ENCODE assay signal across 16 cellular contexts in genomic region chr19:17240062-17240854, GRCh38. TPM values are rescaled to one million over a fixed set of nuclear protein-coding genes. Genes with fewer than 3 reads are reported as not detected.
DNase-seq lines count a peak whose midpoint lies in the region; ATAC-seq and TF ChIP-seq lines count a peak whose summit lies in the region.
"Had no signal": no experiment of that assay in that cellular context is flagged by ENCODE, and none has a peak within 500 bp of the region (broad histone marks: within the 10 kb centered on the region; RNA-seq: fewer than 3 reads in every experiment).

No MANE protein-coding gene starts in this region.

- H3K9ac ChIP-seq in H9 (ENCODE audit: extremely low read depth, insufficient read length, low read length) (no peak overlapping the region), liver (ENCODE audit: low read depth in 1 of 2, low read length in 2 of 2) (no peak overlapping the region)

- H3K4me1 Mint-ChIP-seq in H9 = peaks cover 26 to 30% of the 10 kb centered on the region in 2 experiments

- WGBS in H9 (ENCODE audit: extremely low coverage, insufficient read length, low lambda C conversion rate) = no CpG with 5 or more reads among the region's 27 CpGs
- WGBS in liver = 28% methylated on average over 27 of the region's 27 CpGs

- H4K20me1 ChIP-seq in H9 (ENCODE audit: control insufficient read depth, insufficient read depth, insufficient read length) = no peaks in the 10 kb centered on the region

- peaks cover 2 to 5% (median 4%) of the 10 kb centered on the region in 4 donors for H3K36me3 ChIP-seq in liver (ENCODE audit: control insufficient read depth in 4 of 4, insufficient read depth in 3 of 4, low read depth in 1 of 4, low read length in 3 of 4)
- peaks cover 0 to 10% of the 10 kb centered on the region in 2 donors for H3K36me3 ChIP-seq in gastrocnemius medialis

- H3K27me3 Mint-ChIP-seq in H9 (ENCODE audit: low read depth) = peaks cover 2% of the 10 kb centered on the region; the same call in 1 of the 2 replicates

- peaks cover 3% of the 10 kb centered on the region for H3K79me1 ChIP-seq in H9 (ENCODE audit: insufficient read depth, low read depth, low read length, poor library complexity, severe bottlenecking)

- TF ChIP-seq CTCF in H9 (conservative IDR thresholded peaks at IDR 0.05) = no peak
- no peak for TF ChIP-seq CTCF in VCaP (conservative IDR thresholded peaks at IDR 0.05)
- no peak for TF ChIP-seq CTCF in liver (IDR thresholded peaks at IDR 0.05; ENCODE audit: low read depth, low read length, missing input control)
- TF ChIP-seq CTCF in gastrocnemius medialis (IDR thresholded peaks at IDR 0.05 in 4 of 5, conservative IDR thresholded peaks at IDR 0.05 in 1 of 5) = no peak
- no peak for TF ChIP-seq CTCF in omental fat pad (IDR thresholded peaks at IDR 0.05)

- no peak overlapping the region for H3T11ph ChIP-seq in H9 (ENCODE audit: low read length)

- no peak for DNase-seq in H9
- no peak for DNase-seq in gastrocnemius medialis
- no peak for DNase-seq in omental fat pad (ENCODE audit: low spot score)
- DNase-seq: activated CD8-positive, alpha-beta memory T cell treated with anti-CD3 and anti-CD28 coated beads for 24 hours; anterior cingulate cortex; DMS153; MG63; NCI-H2029; NCI-H510A; SW 1271 had no signal

- H4K5ac ChIP-seq in H9 (ENCODE audit: insufficient read length, low read depth, low read length) = no peak overlapping the region

- no peak overlapping the region for H2BK120ac ChIP-seq in H9 (ENCODE audit: low read depth, low read length, poor library complexity, severe bottlenecking)

- H3K23me2 ChIP-seq in H9 (ENCODE audit: insufficient read length, low read depth, low read length, poor library complexity, severe bottlenecking) = peaks cover 11% of the 10 kb centered on the region

- no peaks in the 10 kb centered on the region for H3K9me3 ChIP-seq in H9 (ENCODE audit: control insufficient read depth, low read depth, low read length)
- no peaks in the 10 kb centered on the region for H3K9me3 ChIP-seq in liver (ENCODE audit: control insufficient read depth in 4 of 4, low read length in 3 of 4)
- no peaks in the 10 kb centered on the region for H3K9me3 ChIP-seq in gastrocnemius medialis
- H3K9me3 ChIP-seq: MG63 had no signal

- H3K36me3 Mint-ChIP-seq in H9 (ENCODE audit: insufficient read depth in 1 of 3, low read depth in 3 of 3) = peaks cover 4 to 42% (median 32%) of the 10 kb centered on the region in 3 experiments; a peak in 6 of 7 replicates

- no peak overlapping the region for H3K14ac ChIP-seq in H9 (ENCODE audit: insufficient read depth, low read length)

- in situ Hi-C loops in gastrocnemius medialis (cut with MboI; ENCODE audit: low sequenced_read_pairs in 4 of 4) = no loop called here

- no peak overlapping the region for H3K4me3 Mint-ChIP-seq in H9

- no peak overlapping the region for H3K4ac ChIP-seq in H9 (ENCODE audit: low read depth, low read length)

- H3K27ac Mint-ChIP-seq in H9 = peak overlapping the region; percentile 14 to 87 (median 58); a peak in 3 of 7 replicates

- H3K27me3 ChIP-seq in H9 (ENCODE audit: insufficient read depth, low read length) (no peaks in the 10 kb centered on the region), liver (ENCODE audit: control insufficient read depth in 4 of 4, insufficient read depth in 4 of 4, low read length in 3 of 4) (no peaks in the 10 kb centered on the region), gastrocnemius medialis (no peaks in the 10 kb centered on the region)
- H3K27me3 ChIP-seq: MG63 had no signal

- H3K4me3 ChIP-seq in liver (ENCODE audit: low read depth in 1 of 3, low read length in 3 of 3) (peak overlapping the region in 2 of 3 donors; percentile 16 to 19), gastrocnemius medialis (no peak overlapping the region)
- H3K4me3 ChIP-seq: MG63 had no signal

- no peak overlapping the region for H2AK5ac ChIP-seq in H9 (ENCODE audit: insufficient read length, low read length)

- no peak overlapping the region for H2BK15ac ChIP-seq in H9 (ENCODE audit: low read depth, low read length)

- no peak for TF ChIP-seq RAD21 in liver (IDR thresholded peaks at IDR 0.05)

- peaks cover 26% of the 10 kb centered on the region; the same call in 1 of the 2 replicates for H3K79me2 ChIP-seq in H9 (ENCODE audit: insufficient read depth, low read length)

- intact Hi-C loops in gastrocnemius medialis (cut with DNase I; ENCODE audit: low total_unique reads) = no loop called here

- H3K9me3 Mint-ChIP-seq in H9 = no peaks in the 10 kb centered on the region; a peak in 1 of 5 replicates

- no peak overlapping the region for H3K23ac ChIP-seq in H9 (ENCODE audit: insufficient read length, low read depth, low read length)

- H3K27ac ChIP-seq in H9 (ENCODE audit: insufficient read length, low read depth, low read length) (no peak overlapping the region), VCaP (peak overlapping the region; percentile 23; the same call in 1 of the 2 replicates), liver (ENCODE audit: low read depth in 1 of 2, low read length in 2 of 2) (peak overlapping the region in 1 of 2 donors; percentile 27), gastrocnemius medialis (peak overlapping the region in 3 of 4 donors; percentile 89 to 91 (median 90))

- H3K4me2 ChIP-seq in H9 (ENCODE audit: insufficient read depth, insufficient read length, low read length) = peak overlapping the region; percentile 10

- H3K4me1 ChIP-seq in H9 (ENCODE audit: insufficient read depth, low read length) (no peaks in the 10 kb centered on the region; the same call in 1 of the 2 replicates), liver (ENCODE audit: control insufficient read depth in 4 of 4, insufficient read depth in 4 of 4, low read length in 3 of 4) (peaks cover 30 to 75% (median 65%) of the 10 kb centered on the region in 4 donors), gastrocnemius medialis (peaks cover 28 to 44% of the 10 kb centered on the region in 2 donors)

- ATAC-seq in gastrocnemius medialis (no peak), omental fat pad (ENCODE audit: low FRiP score) (no peak), GM19463 (IDR thresholded peaks at IDR 0.05; ENCODE audit: unreplicated experiment) (no peak), GM18502 (IDR thresholded peaks at IDR 0.05; ENCODE audit: poor library complexity, unreplicated experiment) (no peak), GM18517 (IDR thresholded peaks at IDR 0.05; ENCODE audit: unreplicated experiment) (no peak)

- H2BK20ac ChIP-seq in H9 (ENCODE audit: low read depth, low read length, poor library complexity, severe bottlenecking) = no peak overlapping the region

- TF ChIP-seq POLR2A in gastrocnemius medialis (IDR thresholded peaks at IDR 0.05) = no peak

- H3K18ac ChIP-seq in H9 (ENCODE audit: insufficient read length, low read depth, low read length) = no peak overlapping the region

- no peak overlapping the region for H3K56ac ChIP-seq in H9 (ENCODE audit: insufficient read length, low read depth, low read length)

- H2AFZ ChIP-seq in H9 (ENCODE audit: low read length) = no peak overlapping the region

- H4K91ac ChIP-seq in H9 (ENCODE audit: insufficient read length, low read depth, low read length) = no peak overlapping the region

- no peak overlapping the region for H2BK5ac ChIP-seq in H9 (ENCODE audit: insufficient read length, low read length)

- no peak overlapping the region for H2BK12ac ChIP-seq in H9 (ENCODE audit: insufficient read length, low read depth, low read length)

- H4K8ac ChIP-seq in H9 (replicated peaks; ENCODE audit: insufficient read length, low read depth, low read length) = no peak overlapping the region

TF ChIP-seq in liver, 16 proteins besides CTCF, POLR2A, EP300 and RAD21 (continues in another document):
- TF ChIP-seq, protein P1, sequence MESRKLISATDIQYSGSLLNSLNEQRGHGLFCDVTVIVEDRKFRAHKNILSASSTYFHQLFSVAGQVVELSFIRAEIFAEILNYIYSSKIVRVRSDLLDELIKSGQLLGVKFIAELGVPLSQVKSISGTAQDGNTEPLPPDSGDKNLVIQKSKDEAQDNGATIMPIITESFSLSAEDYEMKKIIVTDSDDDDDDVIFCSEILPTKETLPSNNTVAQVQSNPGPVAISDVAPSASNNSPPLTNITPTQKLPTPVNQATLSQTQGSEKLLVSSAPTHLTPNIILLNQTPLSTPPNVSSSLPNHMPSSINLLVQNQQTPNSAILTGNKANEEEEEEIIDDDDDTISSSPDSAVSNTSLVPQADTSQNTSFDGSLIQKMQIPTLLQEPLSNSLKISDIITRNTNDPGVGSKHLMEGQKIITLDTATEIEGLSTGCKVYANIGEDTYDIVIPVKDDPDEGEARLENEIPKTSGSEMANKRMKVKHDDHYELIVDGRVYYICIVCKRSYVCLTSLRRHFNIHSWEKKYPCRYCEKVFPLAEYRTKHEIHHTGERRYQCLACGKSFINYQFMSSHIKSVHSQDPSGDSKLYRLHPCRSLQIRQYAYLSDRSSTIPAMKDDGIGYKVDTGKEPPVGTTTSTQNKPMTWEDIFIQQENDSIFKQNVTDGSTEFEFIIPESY (IDR thresholded peaks at IDR 0.05) = no peak
- TF ChIP-seq RXRA (IDR thresholded peaks at IDR 0.05) (peak; percentile 90 to 91), NR2F2 (IDR thresholded peaks at IDR 0.05) (peak; percentile 44), SP1 (IDR thresholded peaks at IDR 0.05) (peak; percentile 66)

RNA-seq across cellular contexts. Expression of gene NR2F6, which starts 5.5 kb away (rescaled TPM):
- total RNA-seq in H9 (2021) (134 and 137 TPM in 2 replicates), liver (10 to 100 TPM; 52.2 to 86.1 TPM), gastrocnemius medialis (10 to 100 TPM; 64.9 to 95.8 (median 72.0) TPM), omental fat pad (10 to 100 TPM; 16.9 to 45.4 (median 29.8) TPM)
- polyA plus RNA-seq in liver = 10 to 100 TPM; 30.5 to 53.1 TPM

RNA-seq across cellular contexts. Expression of gene OCEL1, which starts 14.2 kb away (rescaled TPM):
- total RNA-seq in H9 (2021) (25.7 and 26.4 TPM in 2 replicates), liver (10 to 100 TPM in 1 of 2 donors, 1 to 10 TPM in 1; 4.9 to 10.5 TPM), gastrocnemius medialis (1 to 10 TPM; 3.3 to 5.8 (median 4.5) TPM), omental fat pad (10 to 100 TPM in 1 of 4 donors, 1 to 10 TPM in 3; 6.7 to 17.7 (median 9.3) TPM)
- 10 to 100 TPM; 31.1 to 32.5 TPM for polyA plus RNA-seq in liver

RNA-seq across cellular contexts. Expression of gene USHBP1, which starts 24.3 kb away (rescaled TPM):
- 6.4 and 6.7 TPM in 2 replicates for total RNA-seq in H9 (2021)
- 1 to 10 TPM; 2.1 to 2.6 TPM for total RNA-seq in liver
- polyA plus RNA-seq in liver = 1 to 10 TPM; 1.2 to 1.6 TPM
- total RNA-seq in gastrocnemius medialis = 1 to 10 TPM; 2.6 to 7.1 (median 4.1) TPM
- 10 to 100 TPM in 1 of 4 donors, 1 to 10 TPM in 3; 2.4 to 43.3 (median 5.8) TPM for total RNA-seq in omental fat pad
- total RNA-seq: epithelial cell of proximal tubule had no signal

RNA-seq across cellular contexts. Expression of gene USE1, which starts 25.1 kb away (rescaled TPM):
- total RNA-seq in H9 (2021) (14.8 and 16.2 TPM in 2 replicates), liver (10 to 100 TPM in 1 of 2 donors, 1 to 10 TPM in 1; 9.6 to 13.6 TPM), gastrocnemius medialis (10 to 100 TPM; 14.1 to 39.9 (median 22.3) TPM), omental fat pad (10 to 100 TPM; 14.5 to 22.3 (median 20.7) TPM)
- polyA plus RNA-seq in liver = 10 to 100 TPM; 22.6 to 27.8 TPM

RNA-seq across cellular contexts. Expression of gene BABAM1, which starts 27.0 kb away (rescaled TPM):
- total RNA-seq in H9 (2021) (125 and 130 TPM in 2 replicates), liver (10 to 100 TPM; 29.3 to 47.0 TPM), gastrocnemius medialis (100 to 1,000 TPM in 2 of 4 donors, 10 to 100 TPM in 2; 86.3 to 120 (median 99.4) TPM), omental fat pad (10 to 100 TPM; 46.0 to 62.1 (median 59.1) TPM)
- 10 to 100 TPM; 31.3 to 35.7 TPM for polyA plus RNA-seq in liver

Comparison
In these comparisons a context has a peak if more than half of its experiments do, and no peak if none do; other contexts are left out.
1. H3K4me3 ChIP-seq: peak in liver (2 of 3); none in gastrocnemius medialis (0 of 4).